In the genomic region with DNA sequence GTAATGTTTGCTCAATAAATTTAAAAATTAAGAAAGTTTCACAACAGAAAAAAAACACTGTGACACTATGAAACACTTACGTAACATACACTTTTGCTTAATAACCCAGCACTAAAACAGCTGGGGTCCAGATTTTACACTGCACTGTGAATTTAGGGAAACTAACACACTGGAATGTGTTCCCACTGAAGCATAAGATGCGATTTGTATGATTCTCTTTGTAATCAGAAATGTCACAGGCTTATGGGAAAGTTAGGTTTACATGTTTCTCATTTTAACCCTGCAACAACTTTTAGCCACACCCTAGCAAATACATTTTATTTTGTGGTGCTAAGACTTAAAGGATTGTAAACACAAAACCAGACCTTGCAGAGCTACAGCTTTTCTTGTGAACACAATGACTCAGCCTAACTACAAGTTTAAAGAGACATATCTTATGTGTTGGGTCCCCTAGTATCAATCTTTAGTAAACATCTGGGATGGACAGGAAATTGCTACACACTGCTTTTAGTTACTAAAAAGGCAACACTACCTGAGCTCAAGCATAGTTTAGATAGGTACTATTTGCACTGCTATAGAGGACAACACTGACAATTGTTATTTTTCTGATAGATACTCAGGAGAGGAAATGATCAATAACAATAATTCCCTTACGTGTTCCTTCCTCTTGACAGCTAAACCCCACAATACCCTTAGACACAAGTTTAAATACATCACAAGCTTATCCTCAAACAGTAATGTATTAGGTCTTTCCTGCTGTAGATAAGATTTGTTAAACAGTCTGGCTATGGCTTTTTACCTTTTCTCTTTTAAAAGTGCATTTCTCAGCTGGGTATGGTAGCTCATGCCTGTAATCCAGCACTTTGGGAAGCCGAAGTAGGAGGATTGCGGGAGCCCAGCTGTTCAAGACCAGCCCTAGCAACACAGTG, we compare ENCODE assay signal across 11 cellular contexts. TPM values are rescaled to one million over a fixed set of nuclear protein-coding genes. Genes with fewer than 3 reads are reported as not detected.
DNase-seq lines count a peak whose midpoint lies in the region; ATAC-seq and TF ChIP-seq lines count a peak whose summit lies in the region.
"Had no signal": no experiment of that assay in that cellular context is flagged by ENCODE, and none has a peak within 500 bp of the region (broad histone marks: within the 10 kb centered on the region; RNA-seq: fewer than 3 reads in every experiment).

No MANE protein-coding gene starts in this region.

- DNase-seq in HCEC 1CT (peak; percentile 95), SW480 (ENCODE audit: low spot score) (peak; percentile 36), fibroblast of the aortic adventitia (ENCODE audit: low read depth) (peak; percentile 84), substantia nigra (lab: John Stamatoyannopoulos, UW) (no peak), NCI-H1092 treated with DMSO at 0.1 percent for 48 hours (lab: John Stamatoyannopoulos, UW) (no peak), GM13976 (ENCODE audit: low spot score) (no peak)
- DNase-seq: activated naive CD4-positive, alpha-beta T cell treated with anti-CD3 and anti-CD28 coated beads, Interleukin-2, amount 50 U/mL, for 16 hours; left ventricle myocardium superior; stimulated activated naive CD4-positive, alpha-beta T cell had no signal

- in situ Hi-C loops in GM13976 (cut with MboI; ENCODE audit: low sequenced_read_pairs, unreplicated experiment) = no loop called here

- H3K27ac ChIP-seq in substantia nigra (ENCODE audit: low read depth, low read length, poor library complexity, severe bottlenecking) = peak overlapping the region; percentile 35

- TF ChIP-seq CTCF in fibroblast of the aortic adventitia (IDR thresholded peaks at IDR 0.05; ENCODE audit: insufficient read depth, low read length) = no peak
- TF ChIP-seq CTCF in GM13976 (IDR thresholded peaks at IDR 0.05; ENCODE audit: borderline replicate concordance, control extremely low read depth, extremely low read depth, insufficient read depth, missing control alignments) = no peak

- H3K4me3 ChIP-seq in fibroblast of the aortic adventitia (ENCODE audit: low read depth, low read length) = no peak overlapping the region

- ATAC-seq in HG03354 (IDR thresholded peaks at IDR 0.05; ENCODE audit: poor library complexity, severe bottlenecking, unreplicated experiment) = no peak
- ATAC-seq: left ventricle myocardium superior had no signal

RNA-seq across cellular contexts. Expression of gene PLD1, which starts 3.8 kb away (rescaled TPM):
- 10.1 and 23.1 TPM in 2 replicates for total RNA-seq in fibroblast of the aortic adventitia (ENCODE audit: low replicate concordance)

RNA-seq across cellular contexts. Expression of gene TMEM212, which starts 36.7 kb away (rescaled TPM):
- total RNA-seq in fibroblast of the aortic adventitia (ENCODE audit: low replicate concordance) = not detected in 2 replicates
- total RNA-seq: left ventricle myocardium superior, SK-MEL-5 had no signal

Comparison
In these comparisons a context has a peak if more than half of its experiments do, and no peak if none do; other contexts are left out.
1. DNase-seq: peak in HCEC 1CT (single experiment), SW480 (single experiment) and fibroblast of the aortic adventitia (single experiment); none in substantia nigra (0 of 49), NCI-H1092 treated with DMSO at 0.1 percent for 48 hours (single experiment) and GM13976 (single experiment).